ENCODE assay signal across 8 cellular contexts in genomic region chr3:43286115-43286885, GRCh38. TPM values are rescaled to one million over a fixed set of nuclear protein-coding genes. Genes with fewer than 3 reads are reported as not detected.
DNase-seq lines count a peak whose midpoint lies in the region; FAIRE-seq and TF ChIP-seq lines count a peak whose summit lies in the region.

Gene SNRK (plus strand): TSS chr3:43286540. CDS start chr3:43303204, 16,664 bp downstream.

- peak within 1 kb of the TSS; percentile 51; the same call in 1 of the 2 replicates for H3K27ac ChIP-seq in HEK293 (ENCODE audit: extremely low read depth, low read depth, low read length)
- H3K27ac ChIP-seq in astrocyte (ENCODE audit: low read depth, low read length), result peak within 1 kb of the TSS; percentile 63
- H3K27ac ChIP-seq in hepatocyte, result peak within 1 kb of the TSS; percentile 94

- no peak for FAIRE-seq in astrocyte (lab: Jason Lieb, UNC)

- H3K36me3 Mint-ChIP-seq in astrocyte (ENCODE audit: low read depth, unreplicated experiment), result no peaks in the 10 kb centered on the region

- H3K9ac ChIP-seq in astrocyte (ENCODE audit: low read length), result peak within 1 kb of the TSS; percentile 86

- peaks cover 10% of the 10 kb centered on the region for H3K27me3 Mint-ChIP-seq in astrocyte (ENCODE audit: low read depth, unreplicated experiment)

- DNase-seq in MV-4-11 (lab: John Stamatoyannopoulos, UW) (peak; percentile 62), T-helper 22 cell (ENCODE audit: low read depth) (peak; percentile 78), astrocyte (ENCODE audit: low read depth) (peak; percentile 49), hepatocyte (ENCODE audit: low spot score) (peak; percentile 94), retinal pigment epithelial cell (ENCODE audit: low read depth) (no peak), OCI-M2 (lab: John Stamatoyannopoulos, UW; ENCODE audit: unreplicated experiment) (no peak)

- no peaks in the 10 kb centered on the region for H3K9me2 ChIP-seq in hepatocyte (replicated peaks; ENCODE audit: insufficient read depth)

- H3K4me2 ChIP-seq in astrocyte (ENCODE audit: low read length), result peak within 1 kb of the TSS; percentile 98
- H3K4me2 ChIP-seq in hepatocyte, result peak within 1 kb of the TSS; percentile 90

- H2AFZ ChIP-seq in astrocyte (ENCODE audit: low read depth, low read length) (peak within 1 kb of the TSS; percentile 100), hepatocyte (peak within 1 kb of the TSS; percentile 64)

- H3K4me1 Mint-ChIP-seq in astrocyte (ENCODE audit: low read depth, unreplicated experiment), result peaks cover 30% of the 10 kb centered on the region

- no peaks in the 10 kb centered on the region for H3K9me3 Mint-ChIP-seq in astrocyte (ENCODE audit: unreplicated experiment)

- CTCF ChIA-PET in HEK293 (lab: Yijun Ruan, JAX), result no interaction called here

- H4K20me1 ChIP-seq in astrocyte (ENCODE audit: insufficient read depth, low read length) (peaks cover 37% of the 10 kb centered on the region), hepatocyte (ENCODE audit: insufficient read depth, poor library complexity, severe bottlenecking) (peaks cover 39% of the 10 kb centered on the region)

- peak within 1 kb of the TSS; percentile 92 for H3K27ac Mint-ChIP-seq in astrocyte (ENCODE audit: unreplicated experiment)

- POLR2A ChIA-PET in HEK293 (lab: Yijun Ruan, JAX), result interaction anchor here (0.6 kb wide), 1 partner anchor 188 kb away, joined by 3 read pairs; no protein-coding TSS in a partner anchor

- H3K4me3 ChIP-seq in HEK293 (ENCODE audit: low read depth, low read length) (peak within 1 kb of the TSS; percentile 66), astrocyte (ENCODE audit: insufficient read depth, low read depth, low read length) (peak within 1 kb of the TSS; percentile 80), hepatocyte (peak within 1 kb of the TSS; percentile 85), retinal pigment epithelial cell (ENCODE audit: low read length) (peak within 1 kb of the TSS; percentile 93)

- H3K4me1 ChIP-seq in HEK293 (ENCODE audit: control insufficient read depth, insufficient read depth, low read length), result peaks cover 4% of the 10 kb centered on the region; the same call in 1 of the 2 replicates
- peaks cover 11% of the 10 kb centered on the region for H3K4me1 ChIP-seq in astrocyte (ENCODE audit: insufficient read depth, low read length)
- peaks cover 37% of the 10 kb centered on the region for H3K4me1 ChIP-seq in hepatocyte (ENCODE audit: insufficient read depth)

- peaks cover 44% of the 10 kb centered on the region for H3K79me2 ChIP-seq in astrocyte (ENCODE audit: insufficient read depth, low read length)
- H3K79me2 ChIP-seq in hepatocyte, result peaks cover 43% of the 10 kb centered on the region

- TF ChIP-seq CTCF in GM12872 (IDR thresholded peaks at IDR 0.05; ENCODE audit: insufficient read depth, low read depth, low read length) (peak; percentile 26; the same call in 2 of the 3 replicates), HEK293 (tag by site-specific recombination; IDR thresholded peaks at IDR 0.05) (peak; percentile 43; the same call in 1 of the 2 replicates), astrocyte (IDR thresholded peaks at IDR 0.05; ENCODE audit: insufficient read depth, low read depth, low read length) (no peak), hepatocyte (IDR thresholded peaks at IDR 0.05; ENCODE audit: poor library complexity) (peak; percentile 37), retinal pigment epithelial cell (conservative IDR thresholded peaks at IDR 0.05; ENCODE audit: low read depth, low read length) (peak; percentile 41)

- H3K9me3 ChIP-seq in HEK293 (ENCODE audit: control insufficient read depth, insufficient read depth, low read depth, low read length) (no peaks in the 10 kb centered on the region), astrocyte (ENCODE audit: insufficient read depth, low read depth, low read length) (no peaks in the 10 kb centered on the region), hepatocyte (ENCODE audit: low read depth) (no peaks in the 10 kb centered on the region)

- under 1% methylated on average over 47 of the region's 99 CpGs for WGBS in hepatocyte (ENCODE audit: low lambda C conversion rate, missing lambda C conversion rate)

- peaks cover 5% of the 10 kb centered on the region for H3K27me3 ChIP-seq in astrocyte (ENCODE audit: insufficient read depth, low read length)
- no peaks in the 10 kb centered on the region for H3K27me3 ChIP-seq in hepatocyte

- H3K4me3 Mint-ChIP-seq in astrocyte (ENCODE audit: unreplicated experiment), result peak within 1 kb of the TSS; percentile 98

- H3K36me3 ChIP-seq in HEK293 (ENCODE audit: control insufficient read depth in 2 of 2, insufficient read depth in 1 of 2, low read length in 2 of 2) (peaks cover 0 to 10% of the 10 kb centered on the region in 2 experiments; a peak in 1 of 3 replicates), astrocyte (ENCODE audit: insufficient read depth, low read length) (no peaks in the 10 kb centered on the region), hepatocyte (replicated peaks; ENCODE audit: insufficient read depth, low read depth) (no peaks in the 10 kb centered on the region)

TF ChIP-seq in HEK293, 187 proteins besides CTCF, POLR2A, EP300 and RAD21 (continues in another document):
- no peak for TF ChIP-seq ZNF571 (tag by site-specific recombination; IDR thresholded peaks at IDR 0.05)
- no peak for TF ChIP-seq SCRT1 (tag by site-specific recombination; IDR thresholded peaks at IDR 0.05; ENCODE audit: borderline replicate concordance)
- TF ChIP-seq MEIS1 (CRISPR knock-in tag; IDR thresholded peaks at IDR 0.05; ENCODE audit: borderline replicate concordance), result no peak
- no peak for TF ChIP-seq PRDM2 (tag by site-specific recombination; IDR thresholded peaks at IDR 0.05; ENCODE audit: borderline replicate concordance)
- no peak for TF ChIP-seq SALL2 (tag by site-specific recombination; IDR thresholded peaks at IDR 0.05; ENCODE audit: borderline replicate concordance)
- peak; percentile 71 for TF ChIP-seq KLF8 (tag by site-specific recombination; IDR thresholded peaks at IDR 0.05)
- TF ChIP-seq GLIS1 (tag by site-specific recombination; IDR thresholded peaks at IDR 0.05), result peak; percentile 56
- no peak for TF ChIP-seq ZNF76 (tag by site-specific recombination; IDR thresholded peaks at IDR 0.05; ENCODE audit: borderline replicate concordance, low read depth)
- TF ChIP-seq ZNF335 (tag by site-specific recombination; conservative IDR thresholded peaks at IDR 0.05), result 0 out of 2 replicates have a peak, but pooled peaks have one; percentile 30

RNA-seq across cellular contexts. Expression of gene SNRK, which starts in this region (rescaled TPM):
- 12.8 and 13.3 TPM in 2 replicates for total RNA-seq in astrocyte
- 20.9 and 25.3 TPM in 2 replicates for total RNA-seq in hepatocyte
- polyA plus RNA-seq in hepatocyte, result 9.8 and 10.7 TPM in 2 replicates

Comparison
In these comparisons a context has a peak if more than half of its experiments do, and no peak if none do; other contexts are left out.
1. DNase-seq: peak in MV-4-11 (single experiment), T-helper 22 cell (single experiment), astrocyte (single experiment) and hepatocyte (single experiment); none in retinal pigment epithelial cell (single experiment) and OCI-M2 (single experiment).
2. Peak in every context shown above with its lines, with median percentiles within 50 percentile points of each other: H3K27ac ChIP-seq and H3K4me3 ChIP-seq.